In the genomic region with DNA sequence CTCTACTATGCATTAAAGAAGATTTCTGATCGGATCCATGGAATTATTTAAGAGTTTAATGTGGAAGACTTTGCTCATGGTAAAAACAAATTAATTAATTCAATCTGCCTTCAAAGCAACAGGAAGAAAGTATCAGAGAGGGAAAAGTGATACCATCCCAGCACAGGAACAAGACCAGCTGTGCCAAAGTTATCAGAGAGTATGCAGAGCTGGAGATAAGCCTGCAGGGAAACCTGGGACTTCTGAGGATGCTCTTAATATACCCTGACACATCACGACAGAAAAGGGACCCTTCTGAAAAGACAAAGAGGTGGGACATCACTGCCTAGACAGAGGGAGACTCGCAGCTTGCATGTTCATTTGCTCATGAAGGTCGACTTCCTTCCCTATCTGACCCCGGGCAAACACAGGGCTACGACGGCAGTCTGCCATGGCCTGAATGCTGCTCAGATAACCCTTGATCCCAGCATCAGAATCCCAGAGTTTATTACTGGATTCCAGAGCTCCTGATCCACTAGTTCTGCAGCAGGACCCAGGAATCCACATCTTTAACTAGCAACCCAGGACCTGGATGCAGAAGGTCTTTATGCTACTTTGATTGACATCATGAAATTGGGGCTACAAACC, we compare ENCODE assay signal across 27 cellular contexts. TPM values are rescaled to one million over a fixed set of nuclear protein-coding genes. Genes with fewer than 3 reads are reported as not detected.
"Had no signal": no experiment of that assay in that cellular context is flagged by ENCODE, and none has a peak within 500 bp of the region (broad histone marks: within the 10 kb centered on the region; RNA-seq: fewer than 3 reads in every experiment).

No MANE protein-coding gene starts in this region.

- H3K27ac ChIP-seq: ascending aorta, SJSA1 had no signal

- H3K4me3 Mint-ChIP-seq: activated B cell treated with CpG ODN at 0.5 μM for 24 hours; activated CD4-positive, alpha-beta T cell treated with anti-CD3 and anti-CD28 coated beads, Interleukin-2, amount 10 ng/mL, durations not matched to agents 24 days and 14 days; activated CD8-positive, alpha-beta memory T cell treated with anti-CD3 and anti-CD28 coated beads, Interleukin-2, amount 10 ng/mL, durations not matched to agents 7 days and 5 days; activated naive CD8-positive, alpha-beta T cell treated with anti-CD3 and anti-CD28 coated beads, Interleukin-2, amount 50 U/mL, for 24 hours; activated T-cell treated with anti-CD3 and anti-CD28 coated beads, Interleukin-2, amount 50 U/mL, for 24 hours; central memory CD8-positive, alpha-beta T cell had no signal

- H3K27me3 ChIP-seq: ascending aorta, body of pancreas, SJSA1 had no signal

- H3K9me3 Mint-ChIP-seq: activated B cell treated with CpG ODN at 0.5 μM for 24 hours; activated CD4-positive, alpha-beta T cell treated with anti-CD3 and anti-CD28 coated beads, Interleukin-2, amount 10 ng/mL, durations not matched to agents 24 days and 14 days; activated naive CD4-positive, alpha-beta T cell treated with anti-CD3 and anti-CD28 coated beads, Interleukin-2, amount 50 U/mL, for 72 hours; activated naive CD8-positive, alpha-beta T cell treated with anti-CD3 and anti-CD28 coated beads, Interleukin-2, amount 50 U/mL, for 24 hours; activated T-cell treated with anti-CD3 and anti-CD28 coated beads, Interleukin-2, amount 50 U/mL, for 24 hours; central memory CD8-positive, alpha-beta T cell had no signal

- FAIRE-seq: RCC 7860 had no signal

- H3K9me3 ChIP-seq: ascending aorta, SJSA1 had no signal

- ATAC-seq: activated CD8-positive, alpha-beta memory T cell treated with anti-CD3 and anti-CD28 coated beads, Interleukin-2, amount 10 ng/mL, durations not matched to agents 7 days and 5 days; activated naive CD4-positive, alpha-beta T cell treated with anti-CD3 and anti-CD28 coated beads, Interleukin-2, amount 50 U/mL, for 72 hours; activated naive CD8-positive, alpha-beta T cell treated with anti-CD3 and anti-CD28 coated beads, Interleukin-2, amount 50 U/mL, for 24 hours; body of pancreas; PC-3 had no signal

- DNase-seq: activated B cell treated with CpG ODN at 0.5 μM for 24 hours; activated CD4-positive, alpha-beta T cell treated with anti-CD3 and anti-CD28 coated beads for 1 hour; activated CD4-positive, alpha-beta T cell treated with anti-CD3 and anti-CD28 coated beads, Interleukin-2, amount 10 ng/mL, durations not matched to agents 24 days and 14 days; activated CD4-positive, alpha-beta T cell treated with anti-CD3 and anti-CD28 coated beads, Interleukin-2, amount 50 U/mL, for 48 hours; activated CD8-positive, alpha-beta memory T cell treated with anti-CD3 and anti-CD28 coated beads, Interleukin-2, amount 10 ng/mL, durations not matched to agents 7 days and 5 days; activated effector memory CD4-positive, alpha-beta T cell treated with anti-CD3 and anti-CD28 coated beads, Interleukin-2, amount 50 U/mL, for 16 hours; activated naive CD4-positive, alpha-beta T cell treated with Interleukin-2 at 50 U/mL for 16 hours; activated naive CD8-positive, alpha-beta T cell treated with anti-CD3 and anti-CD28 coated beads, Interleukin-2, amount 50 U/mL, for 24 hours; activated T-cell treated with anti-CD3 and anti-CD28 coated beads, Interleukin-2, amount 50 U/mL, for 24 hours; amniotic stem cell; body of pancreas; Kasumi-1; KBM-7; NCI-H1105 treated with DMSO at 0.1 percent for 48 hours; NCI-H1436 treated with DMSO at 0.1 percent for 48 hours; NCI-H187; NCI-H2081; NCI-H510A treated with DMSO at 0.1 percent for 48 hours; NCI-H69; PC-3; SHP77; T-helper 1 cell had no signal

- H3K4me1 ChIP-seq: ascending aorta had no signal

- H3K36me3 ChIP-seq: ascending aorta, SJSA1 had no signal

- H3K36me3 Mint-ChIP-seq: activated CD8-positive, alpha-beta memory T cell treated with anti-CD3 and anti-CD28 coated beads, Interleukin-2, amount 10 ng/mL, durations not matched to agents 7 days and 5 days; activated naive CD4-positive, alpha-beta T cell treated with anti-CD3 and anti-CD28 coated beads, Interleukin-2, amount 50 U/mL, for 72 hours had no signal

- H3K27ac Mint-ChIP-seq: activated B cell treated with CpG ODN at 0.5 μM for 24 hours; activated CD4-positive, alpha-beta T cell treated with anti-CD3 and anti-CD28 coated beads, Interleukin-2, amount 10 ng/mL, durations not matched to agents 24 days and 14 days; activated CD8-positive, alpha-beta memory T cell treated with anti-CD3 and anti-CD28 coated beads, Interleukin-2, amount 10 ng/mL, durations not matched to agents 7 days and 5 days; activated naive CD4-positive, alpha-beta T cell treated with anti-CD3 and anti-CD28 coated beads, Interleukin-2, amount 50 U/mL, for 72 hours; activated naive CD8-positive, alpha-beta T cell treated with anti-CD3 and anti-CD28 coated beads, Interleukin-2, amount 50 U/mL, for 24 hours; activated T-cell treated with anti-CD3 and anti-CD28 coated beads, Interleukin-2, amount 50 U/mL, for 24 hours had no signal

- H3K4me1 Mint-ChIP-seq: activated B cell treated with CpG ODN at 0.5 μM for 24 hours; activated CD4-positive, alpha-beta T cell treated with anti-CD3 and anti-CD28 coated beads, Interleukin-2, amount 10 ng/mL, durations not matched to agents 24 days and 14 days; activated CD8-positive, alpha-beta memory T cell treated with anti-CD3 and anti-CD28 coated beads, Interleukin-2, amount 10 ng/mL, durations not matched to agents 7 days and 5 days; activated naive CD8-positive, alpha-beta T cell treated with anti-CD3 and anti-CD28 coated beads, Interleukin-2, amount 50 U/mL, for 24 hours; central memory CD8-positive, alpha-beta T cell had no signal

- H3K4me3 ChIP-seq: ascending aorta, body of pancreas, SJSA1 had no signal

RNA-seq across cellular contexts. Expression of a gene that starts 29.5 kb away (rescaled TPM):
- total RNA-seq: activated B cell treated with CpG ODN at 0.5 μM for 24 hours had no signal
